In genomic region chr1:154623358-154623757, GRCh38 we compare ENCODE assay signal across 21 cellular contexts. TPM values are rescaled to one million over a fixed set of nuclear protein-coding genes. Genes with fewer than 3 reads are reported as not detected.
A peak's percentile ranks its signal among the peaks of the same experiment; 100 is the strongest.
DNase-seq lines count a peak whose midpoint lies in the region; ATAC-seq and TF ChIP-seq lines count a peak whose summit lies in the region.
"Had no signal": no experiment of that assay in that cellular context is flagged by ENCODE, and none has a peak within 500 bp of the region (broad histone marks: within the 10 kb centered on the region; RNA-seq: fewer than 3 reads in every experiment).

No MANE protein-coding gene starts in this region.

- no peak for ATAC-seq in HG03108 (IDR thresholded peaks at IDR 0.05; ENCODE audit: unreplicated experiment)
- ATAC-seq: HCT116 had no signal

- H3K4me3 Mint-ChIP-seq in activated naive CD8-positive, alpha-beta T cell: no peak overlapping the region
- H3K4me3 Mint-ChIP-seq in activated naive CD8-positive, alpha-beta T cell treated with anti-CD3 and anti-CD28 coated beads for 36 hours: no peak overlapping the region
- no peak overlapping the region for H3K4me3 Mint-ChIP-seq in chondrocyte (ENCODE audit: unreplicated experiment)
- H3K4me3 Mint-ChIP-seq: activated naive CD4-positive, alpha-beta T cell treated with anti-CD3 and anti-CD28 coated beads for 36 hours had no signal

- no peaks in the 10 kb centered on the region for H3K27me3 Mint-ChIP-seq in activated naive CD8-positive, alpha-beta T cell
- H3K27me3 Mint-ChIP-seq in activated naive CD8-positive, alpha-beta T cell treated with anti-CD3 and anti-CD28 coated beads for 36 hours: no peaks in the 10 kb centered on the region
- H3K27me3 Mint-ChIP-seq in chondrocyte (ENCODE audit: low read depth): no peaks in the 10 kb centered on the region
- H3K27me3 Mint-ChIP-seq: IgD-negative memory B cell had no signal

- DNase-seq in activated naive CD8-positive, alpha-beta T cell treated with anti-CD3 and anti-CD28 coated beads for 36 hours: no peak
- DNase-seq in NOMO-1 treated with dmso at 0.1 percent for 144 hours (lab: John Stamatoyannopoulos, UW; ENCODE audit: unreplicated experiment) (peak; percentile 84), chondrocyte (ENCODE audit: low spot score) (no peak), spleen (peak; percentile 55), activated gamma-delta T cell treated with Interleukin-2 at 50 U/mL for 16 hours (no peak), NCI-H187 (lab: John Stamatoyannopoulos, UW) (no peak)
- DNase-seq: activated naive CD4-positive, alpha-beta T cell treated with anti-CD3 and anti-CD28 coated beads for 36 hours; effector CD8-positive, alpha-beta T cell; hypothalamus; left cardiac atrium; NCI-H1417; posterior cingulate gyrus; stimulated activated CD4-positive, alpha-beta T cell treated with anti-CD3 and anti-CD28 coated beads, Interleukin-12 subunit alpha, Interleukin-12 subunit beta, amount 100 ng/mL, for 4 hours; stimulated activated naive CD4-positive, alpha-beta T cell treated with Interleukin-2 at 50 U/mL for 16 hours; uterus had no signal

- WGBS in spleen, 5 donors: 50 to 59% (median 55%) methylated on average over 3 of the region's 3 CpGs

- intact Hi-C loops in spleen (cut with DNase I; ENCODE audit: low total_unique reads): no loop called here

- H3K9me3 Mint-ChIP-seq in activated naive CD8-positive, alpha-beta T cell (ENCODE audit: low read depth): no peaks in the 10 kb centered on the region
- no peaks in the 10 kb centered on the region for H3K9me3 Mint-ChIP-seq in activated naive CD8-positive, alpha-beta T cell treated with anti-CD3 and anti-CD28 coated beads for 36 hours
- H3K9me3 Mint-ChIP-seq in chondrocyte (ENCODE audit: low read depth): no peaks in the 10 kb centered on the region
- H3K9me3 Mint-ChIP-seq: activated naive CD4-positive, alpha-beta T cell treated with anti-CD3 and anti-CD28 coated beads for 36 hours had no signal

- no peak for TF ChIP-seq CTCF in chondrocyte (IDR thresholded peaks at IDR 0.05)
- no peak for TF ChIP-seq CTCF in spleen (IDR thresholded peaks at IDR 0.05 in 8 of 11, conservative IDR thresholded peaks at IDR 0.05 in 3 of 11)

- peak overlapping the region; percentile 17 for H3K27ac Mint-ChIP-seq in activated naive CD8-positive, alpha-beta T cell
- H3K27ac Mint-ChIP-seq in activated naive CD8-positive, alpha-beta T cell treated with anti-CD3 and anti-CD28 coated beads for 36 hours: no peak overlapping the region
- H3K27ac Mint-ChIP-seq in chondrocyte (ENCODE audit: unreplicated experiment): peak overlapping the region; percentile 20
- H3K27ac Mint-ChIP-seq: activated naive CD4-positive, alpha-beta T cell treated with anti-CD3 and anti-CD28 coated beads for 36 hours had no signal

- no peaks in the 10 kb centered on the region for H3K9me3 ChIP-seq in spleen
- H3K9me3 ChIP-seq: uterus had no signal

- peak overlapping the region in 4 of 8 donors; percentile 50 to 62 (median 56) for H3K27ac ChIP-seq in spleen
- H3K27ac ChIP-seq: uterus had no signal

- H3K4me1 Mint-ChIP-seq in activated naive CD8-positive, alpha-beta T cell (ENCODE audit: low read depth): peaks cover 64% of the 10 kb centered on the region
- H3K4me1 Mint-ChIP-seq in activated naive CD8-positive, alpha-beta T cell treated with anti-CD3 and anti-CD28 coated beads for 36 hours: peaks cover 53% of the 10 kb centered on the region
- H3K4me1 Mint-ChIP-seq in chondrocyte (ENCODE audit: low read depth): peaks cover 54% of the 10 kb centered on the region

- H3K27me3 ChIP-seq in spleen (replicated peaks in 1 of 7): no peaks in the 10 kb centered on the region
- H3K27me3 ChIP-seq: uterus had no signal

- no peak overlapping the region for H3K4me3 ChIP-seq in spleen
- H3K4me3 ChIP-seq: uterus had no signal

- H3K4me1 ChIP-seq in spleen: peaks cover 10 to 94% (median 48%) of the 10 kb centered on the region in 6 donors

- H3K36me3 Mint-ChIP-seq in activated naive CD8-positive, alpha-beta T cell: peaks cover 8% of the 10 kb centered on the region
- peaks cover 25% of the 10 kb centered on the region for H3K36me3 Mint-ChIP-seq in activated naive CD8-positive, alpha-beta T cell treated with anti-CD3 and anti-CD28 coated beads for 36 hours
- H3K36me3 Mint-ChIP-seq in chondrocyte (ENCODE audit: low read depth): no peaks in the 10 kb centered on the region

- no peak for TF ChIP-seq POLR2A in spleen (IDR thresholded peaks at IDR 0.05)

- H3K36me3 ChIP-seq in spleen: peaks cover 0 to 23% (median 2%) of the 10 kb centered on the region in 6 donors
- H3K36me3 ChIP-seq: uterus had no signal

RNA-seq across cellular contexts. Expression of gene ADAR, which starts 15.4 kb away (rescaled TPM):
- 100 to 1,000 TPM; 256 TPM for total RNA-seq in activated naive CD8-positive, alpha-beta T cell treated with anti-CD3 and anti-CD28 coated beads for 36 hours
- total RNA-seq in chondrocyte: 125 to 169 TPM (median 125 TPM) in 3 replicates
- total RNA-seq in spleen: 100 to 1,000 TPM; 218 to 249 (median 229) TPM
- 10 to 100 TPM; 25.6 to 61.3 (median 29.4) TPM for polyA plus RNA-seq in spleen

RNA-seq across cellular contexts. Expression of gene CHRNB2, which starts 55.8 kb away (rescaled TPM):
- not detected for total RNA-seq in activated naive CD8-positive, alpha-beta T cell treated with anti-CD3 and anti-CD28 coated beads for 36 hours
- total RNA-seq in chondrocyte: not detected in 3 replicates
- total RNA-seq in spleen: under 1 TPM in 2 of 7 donors, not detected in 5; 0.18 to 0.32 TPM
- polyA plus RNA-seq in spleen: under 1 TPM in 1 of 3 donors, not detected in 2; 0.03 TPM
- total RNA-seq: activated naive CD4-positive, alpha-beta T cell treated with anti-CD3 and anti-CD28 coated beads for 36 hours; bronchial epithelial cell; NCI-H460 had no signal

Comparison
In these comparisons a context has a peak if more than half of its experiments do, and no peak if none do; other contexts are left out.
1. DNase-seq: peak in NOMO-1 treated with dmso at 0.1 percent for 144 hours (single experiment) and spleen (single experiment); none in activated naive CD8-positive, alpha-beta T cell treated with anti-CD3 and anti-CD28 coated beads for 36 hours (single experiment), chondrocyte (single experiment), activated gamma-delta T cell treated with Interleukin-2 at 50 U/mL for 16 hours (single experiment) and NCI-H187 (0 of 2).